ENCODE assay signal across 8 cellular contexts in genomic region chrX:41334866-41335589, GRCh38. TPM values are rescaled to one million over a fixed set of nuclear protein-coding genes. Genes with fewer than 3 reads are reported as not detected.
A peak's percentile ranks its signal among the peaks of the same experiment; 100 is the strongest.
DNase-seq lines count a peak whose midpoint lies in the region; ATAC-seq and TF ChIP-seq lines count a peak whose summit lies in the region.

No MANE protein-coding gene starts in this region.

- H3K27ac Mint-ChIP-seq in activated CD8-positive, alpha-beta T cell treated with anti-CD3 and anti-CD28 coated beads, Interleukin-2, amount 10 ng/mL, durations not matched to agents 7 days and 5 days, result peak overlapping the region; percentile 100
- H3K27ac Mint-ChIP-seq in mesothelial cell of epicardium, result peak overlapping the region; percentile 100

- peaks cover 46% of the 10 kb centered on the region for H3K36me3 Mint-ChIP-seq in activated CD8-positive, alpha-beta T cell treated with anti-CD3 and anti-CD28 coated beads, Interleukin-2, amount 10 ng/mL, durations not matched to agents 7 days and 5 days (ENCODE audit: low read depth)
- H3K36me3 Mint-ChIP-seq in mesothelial cell of epicardium, result peaks cover 5% of the 10 kb centered on the region

- H3K4me3 ChIP-seq in A673 (ENCODE audit: low read depth, low read length, poor library complexity, severe bottlenecking), result peak overlapping the region; percentile 81
- peak overlapping the region; percentile 99 for H3K4me3 ChIP-seq in effector memory CD4-positive, alpha-beta T cell (ENCODE audit: insufficient read depth, low read depth, low read length, poor library complexity, severe bottlenecking)

- ATAC-seq in GM19023 (IDR thresholded peaks at IDR 0.05; ENCODE audit: unreplicated experiment), result peak; percentile 3
- peak; percentile 1 for ATAC-seq in activated CD8-positive, alpha-beta T cell treated with anti-CD3 and anti-CD28 coated beads, Interleukin-2, amount 10 ng/mL, durations not matched to agents 7 days and 5 days
- no peak for ATAC-seq in HG03108 (IDR thresholded peaks at IDR 0.05; ENCODE audit: unreplicated experiment)

- H3K9me3 Mint-ChIP-seq in activated CD8-positive, alpha-beta T cell treated with anti-CD3 and anti-CD28 coated beads, Interleukin-2, amount 10 ng/mL, durations not matched to agents 7 days and 5 days (ENCODE audit: insufficient read depth), result no peaks in the 10 kb centered on the region
- H3K9me3 Mint-ChIP-seq in mesothelial cell of epicardium, result peaks cover 7% of the 10 kb centered on the region

- peaks cover 24% of the 10 kb centered on the region for H3K36me3 ChIP-seq in A673 (ENCODE audit: insufficient read depth, low read length, poor library complexity, severe bottlenecking)
- H3K36me3 ChIP-seq in effector memory CD4-positive, alpha-beta T cell (ENCODE audit: control insufficient read depth, insufficient read depth, low read length), result peaks cover 13% of the 10 kb centered on the region

- POLR2A ChIA-PET in A673 (lab: Charles Lee; ENCODE audit: low non-redundant PET), result interaction anchor here (0.7 kb wide), 1 partner anchor 9 kb away, joined by 6 read pairs; no protein-coding TSS in a partner anchor
- POLR2A ChIA-PET in activated CD8-positive, alpha-beta T cell treated with anti-CD3 and anti-CD28 coated beads, Interleukin-2, amount 10 ng/mL, durations not matched to agents 7 days and 5 days (lab: Charles Lee), result interaction anchor here (1.1 to 1.4 kb wide), 2 partner anchors 13 to 107 kb away, joined by 5 to 6 read pairs; no protein-coding TSS in a partner anchor

- intact Hi-C loops in A673 (cut with micrococcal nuclease; ENCODE audit: unreplicated experiment), result no loop called here

- no peak for TF ChIP-seq CTCF in A673 (conservative IDR thresholded peaks at IDR 0.05; ENCODE audit: low read depth, low read length)
- TF ChIP-seq CTCF in mesothelial cell of epicardium (IDR thresholded peaks at IDR 0.05; ENCODE audit: unreplicated experiment), result no peak

- H3K27me3 ChIP-seq in A673 (replicated peaks; ENCODE audit: insufficient read depth, low read depth, low read length, poor library complexity), result no peaks in the 10 kb centered on the region
- H3K27me3 ChIP-seq in effector memory CD4-positive, alpha-beta T cell (replicated peaks; ENCODE audit: control insufficient read depth, insufficient read depth, low read length, poor library complexity, severe bottlenecking), result no peaks in the 10 kb centered on the region

- H3K27ac ChIP-seq in A673 (ENCODE audit: low read depth, low read length, poor library complexity, severe bottlenecking), result peak overlapping the region; percentile 100
- H3K27ac ChIP-seq in effector memory CD4-positive, alpha-beta T cell (ENCODE audit: insufficient read depth, low read length, poor library complexity, severe bottlenecking), result peak overlapping the region; percentile 99

- H3K4me1 Mint-ChIP-seq in activated CD8-positive, alpha-beta T cell treated with anti-CD3 and anti-CD28 coated beads, Interleukin-2, amount 10 ng/mL, durations not matched to agents 7 days and 5 days (ENCODE audit: low read depth), result peaks cover 35% of the 10 kb centered on the region
- H3K4me1 Mint-ChIP-seq in mesothelial cell of epicardium, result peaks cover 26% of the 10 kb centered on the region

- H3K4me1 ChIP-seq in A673 (ENCODE audit: insufficient read depth, low read length, poor library complexity, severe bottlenecking), result peaks cover 44% of the 10 kb centered on the region
- H3K4me1 ChIP-seq in effector memory CD4-positive, alpha-beta T cell (ENCODE audit: control insufficient read depth, insufficient read depth, low read length, poor library complexity, severe bottlenecking), result peaks cover 26% of the 10 kb centered on the region

- BruUV-seq in A673 (replicated peaks; lab: Mats Ljungman, UMichigan), result TSS peak; percentile 33

- H3K27me3 Mint-ChIP-seq in activated CD8-positive, alpha-beta T cell treated with anti-CD3 and anti-CD28 coated beads, Interleukin-2, amount 10 ng/mL, durations not matched to agents 7 days and 5 days (ENCODE audit: low read depth), result no peaks in the 10 kb centered on the region
- no peaks in the 10 kb centered on the region for H3K27me3 Mint-ChIP-seq in mesothelial cell of epicardium (ENCODE audit: low read depth)

- H3K9me3 ChIP-seq in A673 (ENCODE audit: low read depth, low read length, poor library complexity, severe bottlenecking), result no peaks in the 10 kb centered on the region
- H3K9me3 ChIP-seq in effector memory CD4-positive, alpha-beta T cell (ENCODE audit: control insufficient read depth, low read length), result no peaks in the 10 kb centered on the region

- peak overlapping the region; percentile 81 for H3K4me3 Mint-ChIP-seq in activated CD8-positive, alpha-beta T cell treated with anti-CD3 and anti-CD28 coated beads, Interleukin-2, amount 10 ng/mL, durations not matched to agents 7 days and 5 days
- peak overlapping the region; percentile 90 for H3K4me3 Mint-ChIP-seq in mesothelial cell of epicardium

- DNase-seq in A673 (ENCODE audit: low spot score) (peak; percentile 70), Kasumi-1 (lab: John Stamatoyannopoulos, UW) (peak; percentile 26 to 46), mesothelial cell of epicardium (ENCODE audit: low spot score in 2 of 2, unreplicated experiment in 2 of 2) (peak in 1 of 2 experiments; percentile 23)
- peak; percentile 70 for DNase-seq in activated CD8-positive, alpha-beta T cell treated with anti-CD3 and anti-CD28 coated beads, Interleukin-2, amount 10 ng/mL, durations not matched to agents 7 days and 5 days
- DNase-seq in effector memory CD4-positive, alpha-beta T cell, result peak; percentile 56 to 64 (median 59)
- peak; percentile 41 to 44 for DNase-seq in stimulated activated CD8-positive, alpha-beta memory T cell treated with anti-CD3 and anti-CD28 coated beads, Interleukin-4, amount 100 ng/mL, for 1 hour (ENCODE audit: low read depth in 2 of 2, low spot score in 1 of 2)

- CTCF ChIA-PET in A673 (lab: Charles Lee), result interaction anchor here (0.6 kb wide), 1 partner anchor 220 kb away, joined by 4 read pairs; no protein-coding TSS in a partner anchor
- CTCF ChIA-PET in activated CD8-positive, alpha-beta T cell treated with anti-CD3 and anti-CD28 coated beads, Interleukin-2, amount 10 ng/mL, durations not matched to agents 7 days and 5 days (lab: Charles Lee), result no interaction called here

RNA-seq across cellular contexts. Expression of gene DDX3X, which starts 1.1 kb away (rescaled TPM):
- total RNA-seq in A673 (2021), result 408 and 454 TPM in 2 replicates
- 100 to 1,000 TPM; 191 to 213 TPM for total RNA-seq in activated CD8-positive, alpha-beta T cell treated with anti-CD3 and anti-CD28 coated beads, Interleukin-2, amount 10 ng/mL, durations not matched to agents 7 days and 5 days
- 301 to 305 TPM (median 303 TPM) in 3 replicates for total RNA-seq in mesothelial cell of epicardium
